In the genomic region with DNA sequence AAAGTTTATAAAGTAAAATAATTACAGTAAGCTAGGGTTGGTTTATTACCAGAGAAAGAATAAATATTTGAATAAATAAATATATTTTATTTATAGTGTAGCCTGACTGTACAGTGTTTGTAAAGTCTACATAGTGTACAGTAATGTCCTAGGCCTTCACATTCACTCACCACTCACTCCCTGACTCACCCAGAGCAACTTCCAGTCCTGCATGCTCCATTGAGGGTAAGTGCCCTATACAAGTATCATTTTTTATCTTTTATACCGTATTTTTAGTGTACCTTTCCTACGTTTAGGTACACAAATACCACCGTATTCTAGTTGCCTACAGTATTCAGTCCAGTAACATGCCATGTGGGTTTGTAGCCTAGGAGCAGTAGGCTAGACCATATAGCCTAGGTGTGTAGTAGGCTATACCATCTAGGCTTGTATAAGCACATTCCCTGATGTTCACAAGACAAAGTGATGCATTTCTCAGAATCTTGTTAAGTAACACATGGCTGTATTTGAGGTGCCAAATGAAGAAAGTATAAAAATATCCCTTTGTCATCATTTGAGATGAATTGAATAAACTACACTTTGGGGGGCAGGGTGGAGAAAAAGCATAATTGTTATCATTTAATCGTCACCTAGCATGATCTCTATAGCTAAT, we compare ENCODE assay signal across 8 cellular contexts. TPM values are rescaled to one million over a fixed set of nuclear protein-coding genes. Genes with fewer than 3 reads are reported as not detected.
DNase-seq lines count a peak whose midpoint lies in the region; FAIRE-seq and TF ChIP-seq lines count a peak whose summit lies in the region.

No MANE protein-coding gene starts in this region.

- FAIRE-seq in HTR-8/SVneo (lab: Jason Lieb, UNC) = no peak

- H3K4me1 ChIP-seq in mucosa of rectum (ENCODE audit: control insufficient read depth in 2 of 2, insufficient read depth in 2 of 2, low read length in 2 of 2) (peaks cover 0 to 5% of the 10 kb centered on the region in 2 donors), adrenal gland (replicated peaks in 1 of 2) (peaks cover 3 to 4% of the 10 kb centered on the region in 2 donors)

- H3K4me3 ChIP-seq in AG04449 (ENCODE audit: low read depth, low read length) (peak overlapping the region; percentile 58), HL-60 (replicated peaks; ENCODE audit: insufficient read depth, low read length) (peak overlapping the region; percentile 43), brain microvascular endothelial cell (ENCODE audit: low read depth, low read length) (no peak overlapping the region), mucosa of rectum (ENCODE audit: low read length in 2 of 2) (peak overlapping the region; percentile 67 to 86), adrenal gland (peak overlapping the region in 1 of 4 donors; percentile 59)

- no peak for TF ChIP-seq POLR2A in adrenal gland (IDR thresholded peaks at IDR 0.05)

- CTCF ChIA-PET in AG04449 (lab: Yijun Ruan, JAX) = interaction anchor here (0.6 to 9.2 kb wide), 26 partner anchors 8 to 740 kb away, joined by 3 to 124 read pairs (median 4); partner anchors contain the start of genes AFF1 and KLHL8

- H3K36me3 ChIP-seq in brain microvascular endothelial cell (replicated peaks) (no peaks in the 10 kb centered on the region), mucosa of rectum (ENCODE audit: control insufficient read depth in 2 of 2, insufficient read depth in 2 of 2, low read length in 2 of 2) (no peaks in the 10 kb centered on the region), adrenal gland (replicated peaks in 1 of 2) (no peaks in the 10 kb centered on the region)

- DNase-seq in AG04449 (ENCODE audit: low read depth, low spot score) = no peak
- DNase-seq in HL-60 (ENCODE audit: low read depth in 1 of 2, low spot score in 1 of 2) = no peak
- DNase-seq in brain microvascular endothelial cell = peak; percentile 60
- DNase-seq in medulla oblongata (ENCODE audit: extremely low spot score) = no peak
- DNase-seq in adrenal gland = no peak
- DNase-seq in GF-D8 (lab: John Stamatoyannopoulos, UW) = no peak
- DNase-seq in HTR-8/SVneo (ENCODE audit: insufficient read length, low spot score) = no peak

- 38 to 53% (median 49%) methylated on average over 4 of the region's 4 CpGs for WGBS in adrenal gland, 4 donors

- TF ChIP-seq CTCF in AG04449 (IDR thresholded peaks at IDR 0.05; ENCODE audit: insufficient read depth, low read length, missing control alignments) (no peak), HL-60 (IDR thresholded peaks at IDR 0.05; ENCODE audit: insufficient read depth, low read length) (no peak), brain microvascular endothelial cell (IDR thresholded peaks at IDR 0.05; ENCODE audit: low read depth, low read length, missing control alignments) (no peak), adrenal gland (IDR thresholded peaks at IDR 0.05) (no peak)

- H3K9me3 ChIP-seq in mucosa of rectum (ENCODE audit: control insufficient read depth in 2 of 2, low read length in 2 of 2) (no peaks in the 10 kb centered on the region), adrenal gland (replicated peaks in 1 of 3) (no peaks in the 10 kb centered on the region)

- POLR2A ChIA-PET in AG04449 (lab: Yijun Ruan, JAX) = no interaction called here

- peak overlapping the region; percentile 12 to 60 for H3K9ac ChIP-seq in mucosa of rectum (ENCODE audit: low read depth in 1 of 2, low read length in 2 of 2)

- in situ Hi-C loops in brain microvascular endothelial cell (cut with HindIII; ENCODE audit: low pct_ligation_motif_present, low sequenced_read_pairs) = no loop called here

- intact Hi-C loops in adrenal gland (cut with DNase I) = loop anchor here (5.0 to 10.0 kb wide), 2 partner anchors 313 to 330 kb away; no protein-coding TSS in a partner anchor

- H3K27me3 ChIP-seq in HL-60 (ENCODE audit: insufficient read depth, poor library complexity, severe bottlenecking) (no peaks in the 10 kb centered on the region), brain microvascular endothelial cell (replicated peaks) (no peaks in the 10 kb centered on the region), mucosa of rectum (ENCODE audit: control insufficient read depth in 2 of 2, insufficient read depth in 2 of 2, low read length in 2 of 2) (no peaks in the 10 kb centered on the region), adrenal gland (no peaks in the 10 kb centered on the region)

- H3K27ac ChIP-seq in HL-60 (replicated peaks) (no peak overlapping the region), brain microvascular endothelial cell (peak overlapping the region; percentile 45), mucosa of rectum (ENCODE audit: low read depth in 2 of 2, low read length in 2 of 2) (no peak overlapping the region), adrenal gland (no peak overlapping the region)

RNA-seq across cellular contexts. Expression of gene KLHL8, which starts 14.7 kb away (rescaled TPM):
- 10 to 100 TPM in 4 of 8 donors, 1 to 10 TPM in 4; 6.5 to 14.8 (median 10.0) TPM for total RNA-seq in adrenal gland
- 10 to 100 TPM in 1 of 3 donors, 1 to 10 TPM in 2; 2.1 to 10.4 (median 4.0) TPM for polyA plus RNA-seq in adrenal gland
